In genomic region chr6:31114540-31114876, GRCh38 we compare ENCODE assay signal across 9 cellular contexts. TPM values are rescaled to one million over a fixed set of nuclear protein-coding genes. Genes with fewer than 3 reads are reported as not detected.
DNase-seq lines count a peak whose midpoint lies in the region; TF ChIP-seq lines count a peak whose summit lies in the region.
"Had no signal": no experiment of that assay in that cellular context is flagged by ENCODE, and none has a peak within 500 bp of the region (broad histone marks: within the 10 kb centered on the region; RNA-seq: fewer than 3 reads in every experiment).

TSS of gene PSORS1C1 (plus strand) at chr6:31114800. CDS start at chr6:31129633, 14,833 bp downstream.

- H3K4me3 ChIP-seq in AG09309 (ENCODE audit: control insufficient read depth, low read depth, low read length) (peak within 1 kb of the TSS; percentile 4; the same call in 1 of the 2 replicates), fibroblast of the aortic adventitia (ENCODE audit: low read depth, low read length) (peak within 1 kb of the TSS; percentile 59)

- DNase-seq in AG09309 (ENCODE audit: low read depth) (peak; percentile 82), RPMI7951 (ENCODE audit: low read depth) (peak; percentile 92), fibroblast of the aortic adventitia (ENCODE audit: low read depth) (peak; percentile 97), non-pigmented ciliary epithelial cell (ENCODE audit: low read depth) (peak; percentile 85), SIG-M5 treated with dmso at 0.1 percent for 504 hours (lab: John Stamatoyannopoulos, UW; ENCODE audit: unreplicated experiment) (no peak), NCI-H69 (lab: John Stamatoyannopoulos, UW) (no peak), activated gamma-delta T cell treated with Interleukin-2 at 50 U/mL for 16 hours (no peak), NCI-H1436 (lab: John Stamatoyannopoulos, UW) (no peak)
- DNase-seq: DND-41 had no signal

- no peak for TF ChIP-seq CTCF in AG09309 (IDR thresholded peaks at IDR 0.05; ENCODE audit: control insufficient read depth, insufficient read depth, low read depth, low read length, missing control alignments)
- no peak for TF ChIP-seq CTCF in fibroblast of the aortic adventitia (IDR thresholded peaks at IDR 0.05; ENCODE audit: insufficient read depth, low read length)

RNA-seq across cellular contexts. Expression of gene PSORS1C1, which starts in this region (rescaled TPM):
- total RNA-seq in RPMI7951 (2014; rRNA removed; shearing (Covaris generic)), result 0.48 and 0.88 TPM in 2 replicates
- 1.2 and 7.0 TPM in 2 replicates for total RNA-seq in fibroblast of the aortic adventitia (ENCODE audit: low replicate concordance)

Comparison
In these comparisons a context has a peak if more than half of its experiments do, and no peak if none do; other contexts are left out.
1. Peak in DNase-seq in RPMI7951; RNA of the gene not detected or under 1 TPM.
2. DNase-seq: peak in AG09309 (single experiment), fibroblast of the aortic adventitia (single experiment) and non-pigmented ciliary epithelial cell (single experiment); none in SIG-M5 treated with dmso at 0.1 percent for 504 hours (single experiment), NCI-H69 (single experiment), activated gamma-delta T cell treated with Interleukin-2 at 50 U/mL for 16 hours (single experiment) and NCI-H1436 (single experiment).